24 cellular contexts compared by ENCODE assay signal in the genomic region with DNA sequence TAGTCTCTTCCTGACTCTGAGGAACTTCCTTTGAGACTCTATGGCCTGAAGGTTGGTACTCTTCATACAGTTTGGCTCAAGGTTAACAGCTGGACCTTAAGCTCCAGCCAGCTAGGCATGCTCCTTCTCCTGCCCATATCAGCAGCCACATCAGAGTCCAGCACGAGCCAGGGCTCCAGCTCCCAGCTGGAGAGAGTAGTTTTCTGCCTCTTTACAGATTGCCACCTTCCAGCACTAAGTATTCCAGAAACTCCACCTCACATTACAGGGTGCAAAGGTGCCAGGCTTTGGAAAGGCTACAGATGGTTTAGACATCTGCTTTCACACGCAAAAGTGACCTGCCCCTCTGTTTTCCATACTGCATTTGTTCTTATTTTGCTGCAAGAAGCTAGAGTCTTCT.
"Had no signal": no experiment of that assay in that cellular context is flagged by ENCODE, and none has a peak within 500 bp of the region (broad histone marks: within the 10 kb centered on the region; RNA-seq: fewer than 3 reads in every experiment).

No MANE protein-coding gene starts in this region.

- ATAC-seq: heart left ventricle; left colon; left lung; lower lobe of right lung; natural killer cell; sciatic nerve; stimulated activated effector memory CD8-positive, alpha-beta T cell treated with anti-CD3 and anti-CD28 coated beads, Interleukin-12 subunit alpha, Interleukin-12 subunit beta, amount 100 ng/mL, for 72 hours; upper lobe of right lung had no signal

- H3K27me3 ChIP-seq: left lung, ovary, right atrium auricular region, spleen, upper lobe of right lung had no signal

- H3K4me1 ChIP-seq: left lung, lower lobe of right lung, right atrium auricular region, suprapubic skin, tibial artery had no signal

- H3K27ac ChIP-seq: heart left ventricle, left lung, lower lobe of right lung, ovary, right atrium auricular region, spleen, suprapubic skin, thoracic aorta, tibial artery, upper lobe of right lung had no signal

- H3K9me3 ChIP-seq: heart left ventricle, left lung, lower lobe of right lung, ovary, right atrium auricular region, spleen, suprapubic skin, thoracic aorta, tibial artery, upper lobe of right lung had no signal

- H3K4me3 ChIP-seq: heart left ventricle, left lung, lower lobe of right lung, ovary, right atrium auricular region, spleen, suprapubic skin, thoracic aorta, tibial artery, upper lobe of right lung had no signal

- H3K36me3 ChIP-seq: heart left ventricle, left lung, lower lobe of right lung, ovary, right atrium auricular region, spleen, suprapubic skin, thoracic aorta, tibial artery, upper lobe of right lung had no signal

- DNase-seq: heart left ventricle; hypothalamus; immature natural killer cell; kidney; left colon; left lung; lower lobe of right lung; mammary epithelial cell; mesenchymal stem cell; naive B cell; natural killer cell; ovary; small intestine; spleen; stimulated activated CD4-positive, alpha-beta T cell treated with anti-CD3 and anti-CD28 coated beads, Interleukin-4, amount 100 ng/mL, for 24 hours; stimulated activated naive CD4-positive, alpha-beta T cell; tibial artery; trophoblast cell; upper lobe of right lung had no signal
